9 cellular contexts compared by ENCODE assay signal in the genomic region with DNA sequence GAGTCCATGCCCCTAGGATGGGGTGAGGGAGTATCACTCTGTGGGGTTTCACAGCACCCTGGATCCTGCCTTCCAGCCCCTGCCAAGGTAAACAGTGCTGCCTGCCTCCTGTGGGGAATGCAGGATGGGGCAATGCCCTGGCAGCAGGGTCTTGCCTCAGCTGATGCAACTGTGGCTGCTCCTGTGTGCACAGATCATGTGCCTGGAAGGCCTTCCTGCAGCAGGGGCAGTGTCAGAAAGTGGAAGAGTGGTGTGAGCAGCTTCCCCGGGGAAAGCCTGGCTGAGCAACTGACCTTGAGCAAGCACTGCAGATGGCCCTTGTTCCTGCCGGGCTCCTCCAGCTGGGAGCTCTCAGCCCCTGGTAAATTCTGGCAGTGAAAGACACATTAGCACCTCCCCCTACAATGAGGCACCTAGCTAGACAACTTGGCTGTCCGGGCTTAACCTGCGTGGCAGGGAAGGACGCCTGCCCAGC. TPM values are rescaled to one million over a fixed set of nuclear protein-coding genes. Genes with fewer than 3 reads are reported as not detected.
DNase-seq lines count a peak whose midpoint lies in the region; ATAC-seq and TF ChIP-seq lines count a peak whose summit lies in the region.
"Had no signal": no experiment of that assay in that cellular context is flagged by ENCODE, and none has a peak within 500 bp of the region (broad histone marks: within the 10 kb centered on the region; RNA-seq: fewer than 3 reads in every experiment).

No MANE protein-coding gene starts in this region.

- H3K4me1 Mint-ChIP-seq in effector memory CD8-positive, alpha-beta T cell (ENCODE audit: low read depth in 2 of 2), result peaks cover 9 to 10% of the 10 kb centered on the region in 2 donors
- H3K4me1 Mint-ChIP-seq in nephron progenitor cell, result peaks cover 36% of the 10 kb centered on the region

- no peaks in the 10 kb centered on the region for H3K27me3 Mint-ChIP-seq in effector memory CD8-positive, alpha-beta T cell
- peaks cover 3% of the 10 kb centered on the region for H3K27me3 Mint-ChIP-seq in nephron progenitor cell (ENCODE audit: low read depth, poor library complexity)

- H3K4me3 Mint-ChIP-seq in effector memory CD8-positive, alpha-beta T cell, result no peak overlapping the region
- no peak overlapping the region for H3K4me3 Mint-ChIP-seq in nephron progenitor cell
- H3K4me3 Mint-ChIP-seq: activated naive CD4-positive, alpha-beta T cell treated with anti-CD3 and anti-CD28 coated beads for 36 hours had no signal

- H3K9me3 ChIP-seq in MG63, result no peaks in the 10 kb centered on the region

- H3K36me3 Mint-ChIP-seq in effector memory CD8-positive, alpha-beta T cell (ENCODE audit: insufficient read depth), result peaks cover 34% of the 10 kb centered on the region
- H3K36me3 Mint-ChIP-seq in nephron progenitor cell (ENCODE audit: low read depth), result peaks cover 46% of the 10 kb centered on the region

- H3K4me3 ChIP-seq in MG63, result no peak overlapping the region

- H3K9me3 Mint-ChIP-seq in effector memory CD8-positive, alpha-beta T cell, result no peaks in the 10 kb centered on the region
- H3K9me3 Mint-ChIP-seq in nephron progenitor cell, result no peaks in the 10 kb centered on the region
- H3K9me3 Mint-ChIP-seq: activated naive CD4-positive, alpha-beta T cell treated with anti-CD3 and anti-CD28 coated beads for 36 hours had no signal

- peaks cover 94% of the 10 kb centered on the region for H3K36me3 ChIP-seq in MG63

- H3K27me3 ChIP-seq in MG63, result no peaks in the 10 kb centered on the region

- H3K27ac Mint-ChIP-seq in effector memory CD8-positive, alpha-beta T cell, result peak overlapping the region; percentile 72 to 82
- H3K27ac Mint-ChIP-seq in nephron progenitor cell, result peak overlapping the region; percentile 46
- H3K27ac Mint-ChIP-seq: activated naive CD4-positive, alpha-beta T cell treated with anti-CD3 and anti-CD28 coated beads for 36 hours had no signal

- DNase-seq in AG20443 (ENCODE audit: low spot score), result peak; percentile 69
- peak; percentile 61 for DNase-seq in MG63
- DNase-seq in effector memory CD8-positive, alpha-beta T cell, result no peak
- DNase-seq in nephron progenitor cell, result no peak
- DNase-seq in NCI-H146 (lab: John Stamatoyannopoulos, UW), result no peak
- DNase-seq in NK-92 (lab: John Stamatoyannopoulos, UW; ENCODE audit: unreplicated experiment), result no peak
- DNase-seq in T1000 (lab: John Stamatoyannopoulos, UW), result no peak
- DNase-seq: activated naive CD4-positive, alpha-beta T cell treated with anti-CD3 and anti-CD28 coated beads for 36 hours had no signal

- ATAC-seq in effector memory CD8-positive, alpha-beta T cell (replicated peaks), result no peak
- no peak; the same call in 2 of the 3 replicates for ATAC-seq in SK-N-SH treated with all-trans-retinoic acid at 6 μM for 48 hours

- TF ChIP-seq CTCF in nephron progenitor cell (IDR thresholded peaks at IDR 0.05), result no peak

TF ChIP-seq in SK-N-SH treated with all-trans-retinoic acid at 6 μM for 48 hours, 23 proteins besides CTCF, POLR2A, EP300 and RAD21:
- TF ChIP-seq SNAI2 (CRISPR knock-in tag; IDR thresholded peaks at IDR 0.05) (no peak), TCF4 (CRISPR knock-in tag; IDR thresholded peaks at IDR 0.05; ENCODE audit: borderline replicate concordance) (no peak), ZFP3 (CRISPR knock-in tag; IDR thresholded peaks at IDR 0.05) (no peak)
TF ChIP-seq in SK-N-SH treated with all-trans-retinoic acid at 6 μM for 48 hours: peak in this region for 0.

RNA-seq across cellular contexts. Expression of gene TOR3A, which starts 9.9 kb away (rescaled TPM):
- total RNA-seq in MG63 (2014; rRNA removed; shearing (Covaris generic); ENCODE audit: low replicate concordance), result 56.3 and 102 TPM in 2 replicates

Comparison
In these comparisons a context has a peak if more than half of its experiments do, and no peak if none do; other contexts are left out.
1. DNase-seq: peak in AG20443 (single experiment) and MG63 (single experiment); none in effector memory CD8-positive, alpha-beta T cell (0 of 3), nephron progenitor cell (single experiment), NCI-H146 (single experiment), NK-92 (single experiment) and T1000 (single experiment).